In genomic region chr17:81239714-81240555, GRCh38 we compare ENCODE assay signal across 8 cellular contexts.
DNase-seq lines count a peak whose midpoint lies in the region; ATAC-seq, FAIRE-seq and TF ChIP-seq lines count a peak whose summit lies in the region.

No MANE protein-coding gene starts in this region.

- no CpG with 5 or more reads among the region's 37 CpGs for WGBS in iPS DF 6.9 (ENCODE audit: insufficient coverage, insufficient read length)

- 0 out of 2 replicates have a peak, but pooled peaks cover 4% of the 10 kb centered on the region for H3K36me3 ChIP-seq in iPS DF 6.9 (ENCODE audit: control insufficient read depth, insufficient read depth, low read length)

- no peak; the same call in 1 of the 2 replicates for TF ChIP-seq POLR2A in H54 (IDR thresholded peaks at IDR 0.05; ENCODE audit: low read depth, low read length)

- no peak for FAIRE-seq in H54 (lab: Jason Lieb, UNC)

- no peak overlapping the region for H3K27ac ChIP-seq in iPS DF 6.9 (ENCODE audit: low read length)

- H3K4me3 ChIP-seq in iPS DF 6.9 (ENCODE audit: low read length) = peak overlapping the region; percentile 98

- DNase-seq in GM10248 (ENCODE audit: extremely low spot score) (peak; percentile 50), NAMALWA (ENCODE audit: low spot score) (peak; percentile 80), iPS DF 6.9 (ENCODE audit: low read depth, low spot score) (no peak), cerebellar cortex (ENCODE audit: low spot score) (no peak), H54 (ENCODE audit: insufficient read length, low spot score) (no peak)
- peak; percentile 83 for DNase-seq in activated effector memory CD4-positive, alpha-beta T cell treated with anti-CD3 and anti-CD28 coated beads, Interleukin-2, amount 50 U/mL, for 16 hours
- peak; percentile 27 to 47 for DNase-seq in stimulated activated CD4-positive, alpha-beta T cell treated with anti-CD3 and anti-CD28 coated beads, Interleukin-15, amount 100 ng/mL, for 48 hours (ENCODE audit: low read depth in 2 of 2)

- peaks cover 7% of the 10 kb centered on the region for H3K4me1 ChIP-seq in iPS DF 6.9 (ENCODE audit: control insufficient read depth, insufficient read depth, low read length)

- ATAC-seq in HG02798 (IDR thresholded peaks at IDR 0.05; ENCODE audit: poor library complexity, unreplicated experiment) = no peak

- no peak for TF ChIP-seq CTCF in GM10248 (IDR thresholded peaks at IDR 0.05; ENCODE audit: control extremely low read depth, extremely low read depth, low read depth, missing control alignments)

- CTCF ChIA-PET in GM10248 (lab: Yijun Ruan, JAX) = interaction anchor here (0.7 to 5.0 kb wide), 9 partner anchors 10 to 245 kb away, joined by 3 to 39 read pairs (median 3); partner anchors contain the start of gene CEP131

- no peaks in the 10 kb centered on the region for H3K9me3 ChIP-seq in iPS DF 6.9 (ENCODE audit: control insufficient read depth, insufficient read depth, low read length)

- POLR2A ChIA-PET in GM10248 (lab: Yijun Ruan, JAX) = no interaction called here

- H3K27me3 ChIP-seq in iPS DF 6.9 (ENCODE audit: control insufficient read depth, insufficient read depth, low read length) = no peaks in the 10 kb centered on the region

Comparison
In these comparisons a context has a peak if more than half of its experiments do, and no peak if none do; other contexts are left out.
1. DNase-seq: peak in GM10248 (single experiment), NAMALWA (single experiment), activated effector memory CD4-positive, alpha-beta T cell treated with anti-CD3 and anti-CD28 coated beads, Interleukin-2, amount 50 U/mL, for 16 hours (single experiment) and stimulated activated CD4-positive, alpha-beta T cell treated with anti-CD3 and anti-CD28 coated beads, Interleukin-15, amount 100 ng/mL, for 48 hours (2 of 2); none in iPS DF 6.9 (single experiment), cerebellar cortex (single experiment) and H54 (single experiment).